ENCODE assay signal across 1 cellular context in the genomic region with DNA sequence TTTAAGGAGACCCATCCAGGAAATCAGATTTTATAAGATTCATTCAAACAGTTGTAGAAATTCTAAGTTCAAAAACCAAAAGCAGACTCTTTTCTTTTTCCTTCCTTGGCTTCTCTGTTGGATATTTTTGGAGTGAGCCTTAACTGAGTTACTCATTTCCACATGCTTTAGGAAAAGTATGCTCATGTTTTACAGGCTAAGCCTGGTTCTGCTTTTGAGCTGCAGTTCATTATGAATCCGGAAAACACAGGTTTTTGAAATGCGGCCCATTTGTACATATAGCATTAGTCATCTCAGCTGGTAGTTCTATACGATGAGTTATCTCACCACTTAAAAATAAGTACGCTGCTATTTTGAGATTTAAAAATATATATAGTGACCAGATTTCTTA.
TF ChIP-seq lines count a peak whose summit lies in the region.

No MANE protein-coding gene starts in this region.

TF ChIP-seq in IMR-90, 13 proteins besides CTCF, POLR2A, EP300 and RAD21 (continued from another document):
- TF ChIP-seq, protein P1, sequence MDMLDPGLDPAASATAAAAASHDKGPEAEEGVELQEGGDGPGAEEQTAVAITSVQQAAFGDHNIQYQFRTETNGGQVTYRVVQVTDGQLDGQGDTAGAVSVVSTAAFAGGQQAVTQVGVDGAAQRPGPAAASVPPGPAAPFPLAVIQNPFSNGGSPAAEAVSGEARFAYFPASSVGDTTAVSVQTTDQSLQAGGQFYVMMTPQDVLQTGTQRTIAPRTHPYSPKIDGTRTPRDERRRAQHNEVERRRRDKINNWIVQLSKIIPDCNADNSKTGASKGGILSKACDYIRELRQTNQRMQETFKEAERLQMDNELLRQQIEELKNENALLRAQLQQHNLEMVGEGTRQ (IDR thresholded peaks at IDR 0.05; ENCODE audit: low read depth, low read length) = no peak
- TF ChIP-seq NFE2L2 (IDR thresholded peaks at IDR 0.05; ENCODE audit: low read depth, low read length) (no peak), BHLHE40 (IDR thresholded peaks at IDR 0.05; ENCODE audit: low read depth, low read length) (no peak), FOS (IDR thresholded peaks at IDR 0.05; ENCODE audit: low read depth, low read length) (peak; percentile 48; the same call in 1 of the 2 replicates), MXI1 (IDR thresholded peaks at IDR 0.05; ENCODE audit: borderline replicate concordance, low read depth, low read length) (0 out of 2 replicates have a peak, but pooled peaks have one; percentile 41), MAFK (IDR thresholded peaks at IDR 0.05; ENCODE audit: low read depth, low read length) (no peak)
- TF ChIP-seq, protein P2, sequence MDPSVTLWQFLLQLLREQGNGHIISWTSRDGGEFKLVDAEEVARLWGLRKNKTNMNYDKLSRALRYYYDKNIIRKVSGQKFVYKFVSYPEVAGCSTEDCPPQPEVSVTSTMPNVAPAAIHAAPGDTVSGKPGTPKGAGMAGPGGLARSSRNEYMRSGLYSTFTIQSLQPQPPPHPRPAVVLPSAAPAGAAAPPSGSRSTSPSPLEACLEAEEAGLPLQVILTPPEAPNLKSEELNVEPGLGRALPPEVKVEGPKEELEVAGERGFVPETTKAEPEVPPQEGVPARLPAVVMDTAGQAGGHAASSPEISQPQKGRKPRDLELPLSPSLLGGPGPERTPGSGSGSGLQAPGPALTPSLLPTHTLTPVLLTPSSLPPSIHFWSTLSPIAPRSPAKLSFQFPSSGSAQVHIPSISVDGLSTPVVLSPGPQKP (IDR thresholded peaks at IDR 0.05; ENCODE audit: borderline replicate concordance, low read depth, low read length) = no peak
TF ChIP-seq in IMR-90: peak in this region for 3.
